Comparison of ENCODE assay signal across 19 cellular contexts in genomic region chr6:161105408-161105807, GRCh38.
DNase-seq lines count a peak whose midpoint lies in the region; ATAC-seq, FAIRE-seq and TF ChIP-seq lines count a peak whose summit lies in the region.
"Had no signal": no experiment of that assay in that cellular context is flagged by ENCODE, and none has a peak within 500 bp of the region (broad histone marks: within the 10 kb centered on the region; RNA-seq: fewer than 3 reads in every experiment).

No MANE protein-coding gene starts in this region.

- DNase-seq in activated T-cell treated with anti-CD3 and anti-CD28 coated beads, Interleukin-2, amount 50 U/mL, for 24 hours: no peak
- DNase-seq in activated T-cell treated with anti-CD3 and anti-CD28 coated beads, Interleukin-2, amount 50 U/mL, for 48 hours: no peak
- no peak for DNase-seq in IMR-90
- DNase-seq in K562 (ENCODE audit: extremely low read depth in 1 of 4, low spot score in 3 of 4): no peak
- peak; percentile 28 for DNase-seq in keratinocyte (ENCODE audit: low read depth, low spot score)
- DNase-seq in Ammon's horn (ENCODE audit: low spot score): no peak
- no peak for DNase-seq in psoas muscle
- no peak for DNase-seq in midbrain (lab: John Stamatoyannopoulos, UW)
- DNase-seq: DMS53, MG63, NCI-H1105 treated with DMSO at 0.1 percent for 48 hours, NCI-H187, NCI-H446 treated with DMSO at 0.1 percent for 48 hours, NCI-H774, Peyer's patch, SHP77 had no signal

- no peak overlapping the region for H4K8ac ChIP-seq in IMR-90 (ENCODE audit: low read depth in 2 of 2, low read length in 2 of 2)

- POLR2A ChIA-PET in IMR-90 (lab: Charles Lee; ENCODE audit: unreplicated experiment) (no interaction called here), K562 (lab: Yijun Ruan, JAX) (interaction anchor here (1.4 kb wide), 1 partner anchor 10 kb away, joined by 3 read pairs; no protein-coding TSS in a partner anchor)

- H2BK5ac ChIP-seq in IMR-90 (ENCODE audit: low read depth, low read length, poor library complexity, severe bottlenecking): no peak overlapping the region

- H3K36me3 ChIP-seq in IMR-90 (ENCODE audit: control insufficient read depth, insufficient read depth, low read length) (peaks cover 16% of the 10 kb centered on the region), K562 (ENCODE audit: control insufficient read depth, insufficient read depth, low read length) (peaks cover 90% of the 10 kb centered on the region), keratinocyte (ENCODE audit: control insufficient read depth in 2 of 2, extremely low read depth in 1 of 2, insufficient read depth in 2 of 2, low read length in 2 of 2) (peaks cover 15 to 41% of the 10 kb centered on the region in 2 experiments), psoas muscle (ENCODE audit: insufficient read depth in 1 of 2, low read depth in 1 of 2) (peaks cover 17 to 93% of the 10 kb centered on the region in 2 donors)

- no peak for ATAC-seq in IMR-90 (ENCODE audit: low read depth)
- no peak for ATAC-seq in K562
- no peak for ATAC-seq in psoas muscle
- ATAC-seq: A549, HCT116 had no signal

- TF ChIP-seq RAD21 in IMR-90 (IDR thresholded peaks at IDR 0.05; ENCODE audit: low read length) (no peak), K562 (CRISPR knock-in tag; conservative IDR thresholded peaks at IDR 0.05 in 1 of 2, IDR thresholded peaks at IDR 0.05 in 1 of 2) (no peak)

- no peaks in the 10 kb centered on the region for H3K27me3 Mint-ChIP-seq in activated T-cell treated with anti-CD3 and anti-CD28 coated beads, Interleukin-2, amount 50 U/mL, for 24 hours

- H2BK20ac ChIP-seq in IMR-90 (ENCODE audit: low read depth, low read length): no peak overlapping the region

- no peak overlapping the region for H3K23ac ChIP-seq in IMR-90 (ENCODE audit: low read depth, low read length)

- intact Hi-C loops in IMR-90 (cut with micrococcal nuclease) (no loop called here), K562 (cut with micrococcal nuclease) (no loop called here), psoas muscle (cut with DNase I) (loop anchor here in 1 of 2 donors (10.0 kb wide), 1 partner anchor 269 kb away; no protein-coding TSS in a partner anchor)

- FAIRE-seq in K562 (lab: Jason Lieb, UNC) (no peak), keratinocyte (lab: Jason Lieb, UNC) (no peak)
- FAIRE-seq: A549 had no signal

- TF ChIP-seq CTCF in IMR-90 (conservative IDR thresholded peaks at IDR 0.05; ENCODE audit: low read depth, low read length) (no peak), K562 (IDR thresholded peaks at IDR 0.05 in 2 of 3, conservative IDR thresholded peaks at IDR 0.05 in 1 of 3; ENCODE audit: insufficient read depth in 2 of 3, low read depth in 1 of 3, low read length in 3 of 3) (no peak), keratinocyte (optimal IDR thresholded peaks at IDR 0.05 in 1 of 3, IDR thresholded peaks at IDR 0.05 in 1 of 3, conservative IDR thresholded peaks at IDR 0.05 in 1 of 3; ENCODE audit: extremely low read depth in 1 of 3, insufficient read depth in 2 of 3, low read length in 3 of 3) (no peak), psoas muscle (IDR thresholded peaks at IDR 0.05) (no peak)

- peaks cover 95% of the 10 kb centered on the region for H3K36me3 Mint-ChIP-seq in activated T-cell treated with anti-CD3 and anti-CD28 coated beads, Interleukin-2, amount 50 U/mL, for 24 hours (ENCODE audit: low read depth)

- no peaks in the 10 kb centered on the region; a peak in 1 of 4 replicates for H3K79me1 ChIP-seq in IMR-90 (ENCODE audit: low read depth in 1 of 2, low read length in 2 of 2)

- no peak overlapping the region for H3K27ac ChIP-seq in IMR-90 (ENCODE audit: insufficient read depth, low read length)
- no peak overlapping the region for H3K27ac ChIP-seq in K562 (ENCODE audit: extremely low read depth, low read depth, low read length)
- peak overlapping the region; percentile 71 for H3K27ac ChIP-seq in keratinocyte (ENCODE audit: control insufficient read depth, insufficient read depth, low read length)
- no peak overlapping the region for H3K27ac ChIP-seq in psoas muscle
- H3K27ac ChIP-seq: A549, KMS-11, Peyer's patch had no signal

- in situ Hi-C loops in IMR-90 (cut with MboI; ENCODE audit: low sequenced_read_pairs) (no loop called here), K562 (cut with MboI) (no loop called here)

- no peak overlapping the region for H3K18ac ChIP-seq in IMR-90 (ENCODE audit: low read depth, low read length)

- no peak overlapping the region for H3K4ac ChIP-seq in IMR-90 (ENCODE audit: low read depth, low read length)

- H3K4me3 ChIP-seq in IMR-90 (ENCODE audit: insufficient read depth, low read depth, low read length) (no peak overlapping the region), K562 (no peak overlapping the region), keratinocyte (ENCODE audit: control insufficient read depth in 2 of 3, extremely low read depth in 1 of 3, insufficient read depth in 2 of 3, low read depth in 1 of 3, low read length in 3 of 3) (no peak overlapping the region), psoas muscle (no peak overlapping the region)
- H3K4me3 ChIP-seq: A549, MG63, Peyer's patch had no signal

- H2AFZ ChIP-seq in IMR-90 (replicated peaks; ENCODE audit: low read length, poor library complexity) (no peak overlapping the region), K562 (ENCODE audit: low read depth, low read length) (no peak overlapping the region), keratinocyte (ENCODE audit: control insufficient read depth, low read length) (no peak overlapping the region)

- no CpG with 5 or more reads among the region's 2 CpGs for WGBS in IMR-90 (ENCODE audit: extremely low coverage in 2 of 2, insufficient read length in 1 of 2), 2 experiments
- 90% methylated on average over 2 of the region's 2 CpGs for WGBS in K562 (ENCODE audit: insufficient coverage, low coverage, missing lambda C conversion rate)
- WGBS in psoas muscle, 3 donors: 96 to 100% (median 100%) methylated on average over 2 of the region's 2 CpGs

- H4K20me1 ChIP-seq in IMR-90 (ENCODE audit: insufficient read depth, low read length) (no peaks in the 10 kb centered on the region), K562 (replicated peaks; ENCODE audit: control insufficient read depth, insufficient read depth, low read length) (no peaks in the 10 kb centered on the region), keratinocyte (ENCODE audit: control insufficient read depth, extremely low read depth, insufficient read depth, low read length) (no peaks in the 10 kb centered on the region)

- no peak overlapping the region for H3K4me3 Mint-ChIP-seq in activated T-cell treated with anti-CD3 and anti-CD28 coated beads, Interleukin-2, amount 50 U/mL, for 24 hours

- H3K9ac ChIP-seq in IMR-90 (ENCODE audit: low read depth, low read length) (no peak overlapping the region), K562 (ENCODE audit: insufficient read depth in 1 of 2, low read depth in 2 of 2, low read length in 2 of 2) (no peak overlapping the region), keratinocyte (ENCODE audit: control insufficient read depth, extremely low read depth, insufficient read depth, low read length) (peak overlapping the region; percentile 22)
- H3K9ac ChIP-seq: KMS-11 had no signal

- H2AK5ac ChIP-seq in IMR-90 (ENCODE audit: low read depth, low read length): no peak overlapping the region

- CTCF ChIA-PET in IMR-90 (lab: Yijun Ruan, JAX): no interaction called here
- CTCF ChIA-PET in K562 (lab: Yijun Ruan, JAX; ENCODE audit: low intra/inter-chr PET ratio): no interaction called here

- H3K9me3 ChIP-seq in IMR-90 (ENCODE audit: control insufficient read depth, insufficient read depth, low read length) (no peaks in the 10 kb centered on the region), K562 (replicated peaks; ENCODE audit: control insufficient read depth, insufficient read depth, low read depth, low read length) (no peaks in the 10 kb centered on the region), keratinocyte (ENCODE audit: control insufficient read depth, low read depth, low read length) (no peaks in the 10 kb centered on the region), psoas muscle (no peaks in the 10 kb centered on the region)
- H3K9me3 ChIP-seq: A549, MG63, Peyer's patch had no signal

- H3K56ac ChIP-seq in IMR-90 (ENCODE audit: extremely low read depth, insufficient read depth, low read length): no peak overlapping the region

- H3K4me1 ChIP-seq in IMR-90 (ENCODE audit: control insufficient read depth, insufficient read depth, low read length): peaks cover 2% of the 10 kb centered on the region; the same call in 1 of the 2 replicates
- no peaks in the 10 kb centered on the region for H3K4me1 ChIP-seq in K562 (replicated peaks in 1 of 2; ENCODE audit: control insufficient read depth in 2 of 2, insufficient read depth in 2 of 2, low read length in 2 of 2)
- H3K4me1 ChIP-seq in keratinocyte (ENCODE audit: control insufficient read depth, extremely low read depth, insufficient read depth, low read length): peaks cover 14% of the 10 kb centered on the region
- H3K4me1 ChIP-seq in psoas muscle: no peaks in the 10 kb centered on the region
- H3K4me1 ChIP-seq: A549, Peyer's patch had no signal

- peak overlapping the region; percentile 39 for H3K27ac Mint-ChIP-seq in activated T-cell treated with anti-CD3 and anti-CD28 coated beads, Interleukin-2, amount 50 U/mL, for 24 hours

- peaks cover 2% of the 10 kb centered on the region; the same call in 1 of the 2 replicates for H3K9me1 ChIP-seq in IMR-90 (ENCODE audit: insufficient read depth, low read length)
- no peaks in the 10 kb centered on the region for H3K9me1 ChIP-seq in K562 (ENCODE audit: control insufficient read depth, insufficient read depth, low read length)
- H3K9me1 ChIP-seq in keratinocyte (ENCODE audit: control insufficient read depth, extremely low read depth, insufficient read depth, low read length): no peaks in the 10 kb centered on the region

- no peak overlapping the region for H2AK9ac ChIP-seq in IMR-90 (replicated peaks; ENCODE audit: low read depth, low read length, poor library complexity)

- BruUV-seq in IMR-90 (replicated peaks; lab: Mats Ljungman, UMichigan) (no TSS peak), K562 (replicated peaks; lab: Mats Ljungman, UMichigan) (no TSS peak)

- H3K14ac ChIP-seq in IMR-90 (replicated peaks; ENCODE audit: low read depth, low read length): no peak overlapping the region

- H3K4me2 ChIP-seq in IMR-90 (ENCODE audit: low read depth, low read length): no peak overlapping the region
- no peak overlapping the region for H3K4me2 ChIP-seq in K562 (ENCODE audit: insufficient read depth, low read length)
- peak overlapping the region; percentile 32 for H3K4me2 ChIP-seq in keratinocyte (ENCODE audit: control insufficient read depth, extremely low read depth, insufficient read depth, low read depth, low read length)
- H3K4me2 ChIP-seq: A549, KMS-11 had no signal

- H4K5ac ChIP-seq in IMR-90 (ENCODE audit: low read depth, low read length): no peak overlapping the region

- H3K27me3 ChIP-seq in IMR-90 (ENCODE audit: control insufficient read depth, insufficient read depth, low read length): no peaks in the 10 kb centered on the region
- no peaks in the 10 kb centered on the region for H3K27me3 ChIP-seq in K562 (ENCODE audit: control insufficient read depth in 2 of 2, insufficient read depth in 2 of 2, low read length in 2 of 2)
- no peaks in the 10 kb centered on the region for H3K27me3 ChIP-seq in keratinocyte (ENCODE audit: control insufficient read depth, extremely low read depth, insufficient read depth, low read length)
- no peaks in the 10 kb centered on the region for H3K27me3 ChIP-seq in psoas muscle (ENCODE audit: insufficient read depth in 3 of 3, low read length in 2 of 3)
- H3K27me3 ChIP-seq: MG63, Peyer's patch had no signal

- no peak overlapping the region for H2BK120ac ChIP-seq in IMR-90 (ENCODE audit: low read depth, low read length)

- dilution Hi-C loops in IMR-90 (cut with HindIII; ENCODE audit: low sequenced_read_pairs, unreplicated experiment) (no loop called here), keratinocyte (cut with MboI; ENCODE audit: extremely low pct_ligation_motif_present, low sequenced_read_pairs) (no loop called here)

- H2BK15ac ChIP-seq in IMR-90 (ENCODE audit: low read depth, low read length): no peak overlapping the region

- H3K79me2 ChIP-seq in K562 (ENCODE audit: control insufficient read depth, insufficient read depth, low read length) (no peaks in the 10 kb centered on the region), keratinocyte (ENCODE audit: control insufficient read depth, insufficient read depth, low read length) (no peaks in the 10 kb centered on the region)

- no peaks in the 10 kb centered on the region for H3K9me3 Mint-ChIP-seq in activated T-cell treated with anti-CD3 and anti-CD28 coated beads, Interleukin-2, amount 50 U/mL, for 24 hours

- TF ChIP-seq EP300 in K562 (IDR thresholded peaks at IDR 0.05; ENCODE audit: low read length): no peak

- TF ChIP-seq POLR2A in IMR-90 (IDR thresholded peaks at IDR 0.05; ENCODE audit: low read depth, low read length) (no peak), K562 (conservative IDR thresholded peaks at IDR 0.05) (no peak)

- H3K4me1 Mint-ChIP-seq in activated T-cell treated with anti-CD3 and anti-CD28 coated beads, Interleukin-2, amount 50 U/mL, for 24 hours (ENCODE audit: low read depth): peaks cover 11% of the 10 kb centered on the region

- H4K91ac ChIP-seq in IMR-90 (ENCODE audit: insufficient read depth, low read depth, low read length): no peak overlapping the region
